In the genomic region with DNA sequence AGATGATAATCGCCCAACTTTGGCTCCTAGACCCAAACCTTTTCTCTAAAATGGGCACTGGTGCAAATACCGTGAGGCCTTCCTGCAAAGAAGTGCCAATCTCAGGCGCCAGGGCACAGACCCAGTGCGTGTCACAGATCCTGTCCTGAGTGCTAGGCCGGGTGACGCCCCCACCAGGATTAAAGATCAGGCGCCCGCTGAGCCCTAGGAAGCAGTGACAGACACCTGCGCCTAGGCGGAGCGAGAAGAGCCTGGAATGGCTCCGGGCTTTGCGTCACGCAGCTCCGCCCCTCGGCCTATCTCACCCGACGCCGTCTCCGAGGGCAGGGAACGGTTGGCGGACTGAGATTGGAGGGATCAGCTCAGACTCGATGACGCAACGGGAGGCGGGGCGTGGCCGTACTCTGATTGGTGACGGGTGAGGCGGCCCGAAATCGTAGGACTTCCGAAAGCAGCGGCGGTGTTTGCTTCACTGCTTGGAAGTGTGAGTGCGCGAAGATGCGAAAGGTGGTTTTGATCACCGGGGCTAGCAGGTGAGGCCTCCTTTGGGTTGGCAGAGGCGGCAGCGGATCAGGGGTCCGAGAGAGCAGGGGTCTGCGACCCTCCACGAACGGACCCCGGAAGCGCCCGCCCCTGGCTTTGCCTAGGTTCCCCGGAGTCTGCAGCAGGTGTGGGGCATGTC, we compare ENCODE assay signal across 1 cellular context.
TF ChIP-seq lines count a peak whose summit lies in the region.

A gene with protein sequence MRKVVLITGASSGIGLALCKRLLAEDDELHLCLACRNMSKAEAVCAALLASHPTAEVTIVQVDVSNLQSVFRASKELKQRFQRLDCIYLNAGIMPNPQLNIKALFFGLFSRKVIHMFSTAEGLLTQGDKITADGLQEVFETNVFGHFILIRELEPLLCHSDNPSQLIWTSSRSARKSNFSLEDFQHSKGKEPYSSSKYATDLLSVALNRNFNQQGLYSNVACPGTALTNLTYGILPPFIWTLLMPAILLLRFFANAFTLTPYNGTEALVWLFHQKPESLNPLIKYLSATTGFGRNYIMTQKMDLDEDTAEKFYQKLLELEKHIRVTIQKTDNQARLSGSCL (plus strand): TSS at position 400 of the 682 bp plus-strand sequence. CDS start 99 bp downstream, at position 499.

TF ChIP-seq in K562, 482 proteins besides CTCF, POLR2A, EP300 and RAD21 (continued from another document):
- TF ChIP-seq, protein P1, sequence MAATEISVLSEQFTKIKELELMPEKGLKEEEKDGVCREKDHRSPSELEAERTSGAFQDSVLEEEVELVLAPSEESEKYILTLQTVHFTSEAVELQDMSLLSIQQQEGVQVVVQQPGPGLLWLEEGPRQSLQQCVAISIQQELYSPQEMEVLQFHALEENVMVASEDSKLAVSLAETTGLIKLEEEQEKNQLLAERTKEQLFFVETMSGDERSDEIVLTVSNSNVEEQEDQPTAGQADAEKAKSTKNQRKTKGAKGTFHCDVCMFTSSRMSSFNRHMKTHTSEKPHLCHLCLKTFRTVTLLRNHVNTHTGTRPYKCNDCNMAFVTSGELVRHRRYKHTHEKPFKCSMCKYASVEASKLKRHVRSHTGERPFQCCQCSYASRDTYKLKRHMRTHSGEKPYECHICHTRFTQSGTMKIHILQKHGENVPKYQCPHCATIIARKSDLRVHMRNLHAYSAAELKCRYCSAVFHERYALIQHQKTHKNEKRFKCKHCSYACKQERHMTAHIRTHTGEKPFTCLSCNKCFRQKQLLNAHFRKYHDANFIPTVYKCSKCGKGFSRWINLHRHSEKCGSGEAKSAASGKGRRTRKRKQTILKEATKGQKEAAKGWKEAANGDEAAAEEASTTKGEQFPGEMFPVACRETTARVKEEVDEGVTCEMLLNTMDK (IDR thresholded peaks at IDR 0.05; ENCODE audit: borderline replicate concordance, insufficient read depth, low read depth, low read length, poor library complexity, severe bottlenecking), result peak; percentile 24
- TF ChIP-seq, protein P2, sequence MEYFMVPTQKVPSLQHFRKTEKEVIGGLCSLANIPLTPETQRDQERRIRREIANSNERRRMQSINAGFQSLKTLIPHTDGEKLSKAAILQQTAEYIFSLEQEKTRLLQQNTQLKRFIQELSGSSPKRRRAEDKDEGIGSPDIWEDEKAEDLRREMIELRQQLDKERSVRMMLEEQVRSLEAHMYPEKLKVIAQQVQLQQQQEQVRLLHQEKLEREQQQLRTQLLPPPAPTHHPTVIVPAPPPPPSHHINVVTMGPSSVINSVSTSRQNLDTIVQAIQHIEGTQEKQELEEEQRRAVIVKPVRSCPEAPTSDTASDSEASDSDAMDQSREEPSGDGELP (CRISPR knock-in tag; IDR thresholded peaks at IDR 0.05; ENCODE audit: borderline replicate concordance), result peak; percentile 65; the same call in 1 of the 2 replicates
